13 cellular contexts compared by ENCODE assay signal in the genomic region with DNA sequence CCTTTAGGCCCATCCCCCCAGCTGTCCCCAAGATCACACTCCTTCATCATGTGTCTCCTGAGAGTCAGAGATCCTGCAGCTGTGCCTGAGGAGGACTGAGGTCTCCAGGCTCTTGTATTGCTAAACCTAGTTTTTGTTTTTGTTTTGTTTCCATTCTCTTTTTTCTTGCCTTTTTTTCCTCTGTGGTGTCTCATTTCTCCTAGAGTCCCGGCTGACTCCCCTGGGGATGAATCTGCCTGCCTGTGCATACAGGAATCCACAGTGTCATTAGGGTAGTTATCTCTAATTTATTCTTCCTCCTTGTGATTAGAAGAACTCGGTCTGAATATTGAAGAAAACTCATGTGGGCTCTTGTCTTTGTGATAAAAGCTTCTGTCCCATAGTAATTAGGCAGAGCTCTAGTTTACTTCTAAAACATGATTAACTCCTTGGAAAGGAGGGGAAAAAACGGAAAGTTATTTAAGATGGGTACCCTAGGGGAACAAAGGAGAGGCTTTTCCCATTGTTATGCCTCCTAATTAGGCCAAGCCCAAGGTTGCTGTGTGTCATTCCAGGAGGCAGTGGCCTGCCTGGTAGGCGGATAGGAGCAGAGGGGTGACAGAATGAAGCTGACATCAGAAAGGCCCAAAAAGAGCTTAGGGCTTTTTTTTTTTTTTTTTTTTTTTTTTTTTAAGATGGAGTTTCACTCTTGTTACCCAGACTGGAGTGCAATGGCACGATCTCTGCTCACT.
DNase-seq lines count a peak whose midpoint lies in the region; FAIRE-seq and TF ChIP-seq lines count a peak whose summit lies in the region.
"Had no signal": no experiment of that assay in that cellular context is flagged by ENCODE, and none has a peak within 500 bp of the region (broad histone marks: within the 10 kb centered on the region; RNA-seq: fewer than 3 reads in every experiment).

No MANE protein-coding gene starts in this region.

- WGBS in HUES64, result 23% methylated on average over 4 of the region's 5 CpGs
- 15% methylated on average over 4 of the region's 5 CpGs; no CpG with 5 or more reads in 1 of the 2 experiments for WGBS in H1 (ENCODE audit: extremely low coverage in 1 of 2, insufficient coverage in 1 of 2, insufficient read length in 1 of 2, insufficient replicate concordance in 2 of 2, low coverage in 1 of 2, low lambda C conversion rate in 2 of 2, missing lambda C conversion rate in 1 of 2), 2 experiments

- H3K56ac ChIP-seq in H1 (replicated peaks; ENCODE audit: insufficient read length, low read depth, low read length), result no peak overlapping the region

- H3K79me1 ChIP-seq in H1 (ENCODE audit: low read depth, low read length), result no peaks in the 10 kb centered on the region

- no peak; a peak in 1 of 4 replicates for TF ChIP-seq CTCF in H1 (IDR thresholded peaks at IDR 0.05; ENCODE audit: control extremely low read depth in 1 of 3, insufficient read depth in 1 of 3, low read depth in 1 of 3, low read length in 3 of 3)

- H2BK12ac ChIP-seq in H1 (ENCODE audit: low read depth, low read length), result no peak overlapping the region

- H3K27ac ChIP-seq in HUES64 (ENCODE audit: low read depth, low read length) (peak overlapping the region; percentile 90), H1 (ENCODE audit: low read depth, low read length) (0 out of 2 replicates have a peak overlapping the region, but pooled peaks have one; percentile 12)

- TF ChIP-seq RAD21 in H1 (IDR thresholded peaks at IDR 0.05 in 1 of 2, conservative IDR thresholded peaks at IDR 0.05 in 1 of 2; ENCODE audit: low read depth in 2 of 2, low read length in 2 of 2), result 0 out of 4 replicates have a peak, but pooled peaks of 1 of the 2 experiments have one; percentile 15

- H3K4me3 ChIP-seq in HUES64 (ENCODE audit: low read length), result peak overlapping the region; percentile 0; the same call in 1 of the 2 replicates
- peak overlapping the region in 1 of 4 experiments; percentile 37; a peak in 3 of 8 replicates for H3K4me3 ChIP-seq in H1 (ENCODE audit: extremely low read depth in 1 of 4, insufficient read depth in 2 of 4, low read depth in 3 of 4, low read length in 4 of 4)
- H3K4me3 ChIP-seq: gastrocnemius medialis had no signal

- H2BK15ac ChIP-seq in H1 (ENCODE audit: low read length), result no peak overlapping the region

- H3K4ac ChIP-seq in H1 (replicated peaks; ENCODE audit: insufficient read length, low read depth, low read length), result no peak overlapping the region

- no peaks in the 10 kb centered on the region for H3K23me2 ChIP-seq in H1 (ENCODE audit: low read depth, low read length)

- 0 out of 2 replicates have a peak overlapping the region, but pooled peaks have one; percentile 20 for H3K18ac ChIP-seq in H1 (ENCODE audit: extremely low read depth, low read length)

- H3K4me1 ChIP-seq in HUES64 (ENCODE audit: insufficient read depth, low read length) (peaks cover 39% of the 10 kb centered on the region), H1 (replicated peaks in 1 of 4; ENCODE audit: control insufficient read depth in 3 of 4, insufficient read depth in 4 of 4, low read length in 3 of 4) (peaks cover 0 to 12% (median 9%) of the 10 kb centered on the region in 4 experiments; a peak in 5 of 7 replicates)

- no peak for TF ChIP-seq POLR2A in H1 (IDR thresholded peaks at IDR 0.05; ENCODE audit: control extremely low read depth in 1 of 2, low read depth in 2 of 2, low read length in 2 of 2)

- no peaks in the 10 kb centered on the region for H3K79me2 ChIP-seq in H1 (ENCODE audit: control insufficient read depth in 1 of 2, insufficient read depth in 2 of 2, low read length in 2 of 2)

- 0 out of 2 replicates have a peak overlapping the region, but pooled peaks have one; percentile 47 for H2BK5ac ChIP-seq in H1 (ENCODE audit: low read depth, low read length)

- no peak overlapping the region for H3K23ac ChIP-seq in H1 (ENCODE audit: insufficient read length)

- CTCF ChIA-PET in H1 (lab: Charles Lee; ENCODE audit: partially characterized antibody), result interaction anchor here (0.6 to 1.4 kb wide), 6 partner anchors 11 to 218 kb away, joined by 3 to 4 read pairs (median 3); no protein-coding TSS in a partner anchor

- H2AK5ac ChIP-seq in H1 (ENCODE audit: low read depth, low read length), result no peak overlapping the region

- H3K27me3 ChIP-seq in HUES64 (ENCODE audit: insufficient read depth, low read length) (no peaks in the 10 kb centered on the region), H1 (replicated peaks in 1 of 4; ENCODE audit: control insufficient read depth in 3 of 4, extremely low read depth in 1 of 4, insufficient read depth in 3 of 4, low read length in 3 of 4) (no peaks in the 10 kb centered on the region)
- H3K27me3 ChIP-seq: gastrocnemius medialis had no signal

- peak in 1 of 2 experiments; percentile 33; a peak in 1 of 3 replicates for TF ChIP-seq EP300 in H1 (IDR thresholded peaks at IDR 0.05; ENCODE audit: borderline replicate concordance in 1 of 2, low read depth in 2 of 2, low read length in 2 of 2)

- H4K5ac ChIP-seq in H1 (ENCODE audit: insufficient read length, low read depth, low read length), result no peak overlapping the region

- H3K14ac ChIP-seq in H1 (ENCODE audit: insufficient read length), result no peak overlapping the region

- FAIRE-seq in H1 (lab: Jason Lieb, UNC) (peak; percentile 82), urothelium cell line (lab: Jason Lieb, UNC) (peak; percentile 59)
- FAIRE-seq: D721Med had no signal

- H4K91ac ChIP-seq in H1 (replicated peaks; ENCODE audit: insufficient read length, low read length), result no peak overlapping the region

- peak overlapping the region; percentile 43 to 51; a peak in 3 of 4 replicates for H3K4me2 ChIP-seq in H1 (ENCODE audit: insufficient read depth in 1 of 2, low read depth in 2 of 2, low read length in 2 of 2)

- POLR2A ChIA-PET in H1 (lab: Charles Lee; ENCODE audit: partially characterized antibody), result interaction anchor here (0.8 to 2.5 kb wide), 5 partner anchors 9 to 344 kb away, joined by 3 to 9 read pairs (median 4); a partner anchor contains a TSS

- H3K9ac ChIP-seq in HUES64 (ENCODE audit: low read depth, low read length) (peak overlapping the region; percentile 0; the same call in 1 of the 2 replicates), H1 (replicated peaks in 1 of 4; ENCODE audit: extremely low read depth in 1 of 4, low read depth in 3 of 4, low read length in 3 of 4) (no peak overlapping the region)

- DNase-seq in H1 (ENCODE audit: low read depth in 1 of 2, low spot score in 2 of 2) (peak in 1 of 2 experiments; percentile 34), myocyte (ENCODE audit: low read depth) (peak; percentile 65), urothelium cell line (ENCODE audit: low spot score) (no peak), NCI-H2196 (lab: John Stamatoyannopoulos, UW; ENCODE audit: unreplicated experiment) (no peak), HuH-7 (ENCODE audit: low spot score) (no peak), NCI-H2107 (lab: John Stamatoyannopoulos, UW) (no peak)
- DNase-seq: activated CD8-positive, alpha-beta memory T cell treated with anti-CD3 and anti-CD28 coated beads, Interleukin-2, amount 50 U/mL, for 4 hours; dermis blood vessel endothelial cell; gastrocnemius medialis; Karpas-422; stimulated activated naive CD4-positive, alpha-beta T cell treated with Interleukin-2 at 50 U/mL for 16 hours had no signal

- no peak overlapping the region for H2BK20ac ChIP-seq in H1 (ENCODE audit: low read length)

- no peak overlapping the region for H2AFZ ChIP-seq in H1 (ENCODE audit: low read length)

- no peak overlapping the region for H4K8ac ChIP-seq in H1 (ENCODE audit: extremely low read depth, insufficient read depth, low read length)

- H2BK120ac ChIP-seq in H1 (replicated peaks; ENCODE audit: low read depth, low read length), result peak overlapping the region; percentile 13

- H3K9me3 ChIP-seq in HUES64 (ENCODE audit: insufficient read depth, low read depth, low read length) (peaks cover 5% of the 10 kb centered on the region; the same call in 1 of the 2 replicates), H1 (ENCODE audit: insufficient read depth in 2 of 2, low read depth in 1 of 2, low read length in 1 of 2) (peaks cover 2 to 4% of the 10 kb centered on the region in 2 experiments; a peak in 1 of 4 replicates)
- H3K9me3 ChIP-seq: gastrocnemius medialis had no signal

- H3K36me3 ChIP-seq in HUES64 (ENCODE audit: insufficient read depth, low read length) (no peaks in the 10 kb centered on the region), H1 (ENCODE audit: control insufficient read depth in 2 of 4, insufficient read depth in 4 of 4, low read length in 3 of 4) (no peaks in the 10 kb centered on the region)
- H3K36me3 ChIP-seq: gastrocnemius medialis had no signal

- H4K20me1 ChIP-seq in H1 (replicated peaks in 1 of 2; ENCODE audit: control insufficient read depth in 1 of 2, insufficient read depth in 2 of 2, low read length in 2 of 2), result no peaks in the 10 kb centered on the region

TF ChIP-seq in H1, 55 proteins besides CTCF, POLR2A, EP300 and RAD21 (continues in another document):
- TF ChIP-seq SP4 (IDR thresholded peaks at IDR 0.05; ENCODE audit: low read length) (no peak), TCF12 (IDR thresholded peaks at IDR 0.05; ENCODE audit: low read depth, low read length) (0 out of 2 replicates have a peak, but pooled peaks have one; percentile 85), KDM1A (IDR thresholded peaks at IDR 0.05; ENCODE audit: borderline replicate concordance, low read length) (peak; percentile 55; the same call in 1 of the 2 replicates), ZNF274 (IDR thresholded peaks at IDR 0.05; ENCODE audit: borderline replicate concordance, extremely low read depth, low read length) (no peak), HDAC2 (IDR thresholded peaks at IDR 0.05; ENCODE audit: borderline replicate concordance in 1 of 2, low read depth in 2 of 2, low read length in 2 of 2) (no peak), YY1 (IDR thresholded peaks at IDR 0.05; ENCODE audit: low read depth, low read length) (no peak), JUN (IDR thresholded peaks at IDR 0.05; ENCODE audit: low read depth, low read length) (no peak), SAP30 (IDR thresholded peaks at IDR 0.05; ENCODE audit: insufficient read depth, insufficient replicate concordance, low read length) (no peak), PHF8 (conservative IDR thresholded peaks at IDR 0.05; ENCODE audit: low read depth, low read length) (no peak), RNF2 (IDR thresholded peaks at IDR 0.05; ENCODE audit: borderline replicate concordance, low read depth, low read length, missing control alignments, poor library complexity, severe bottlenecking) (no peak), EGR1 (IDR thresholded peaks at IDR 0.05; ENCODE audit: borderline replicate concordance, low read depth, low read length) (no peak), POLR2AphosphoS5 (IDR thresholded peaks at IDR 0.05; ENCODE audit: low read depth, low read length) (no peak)
- TF ChIP-seq, protein P1, sequence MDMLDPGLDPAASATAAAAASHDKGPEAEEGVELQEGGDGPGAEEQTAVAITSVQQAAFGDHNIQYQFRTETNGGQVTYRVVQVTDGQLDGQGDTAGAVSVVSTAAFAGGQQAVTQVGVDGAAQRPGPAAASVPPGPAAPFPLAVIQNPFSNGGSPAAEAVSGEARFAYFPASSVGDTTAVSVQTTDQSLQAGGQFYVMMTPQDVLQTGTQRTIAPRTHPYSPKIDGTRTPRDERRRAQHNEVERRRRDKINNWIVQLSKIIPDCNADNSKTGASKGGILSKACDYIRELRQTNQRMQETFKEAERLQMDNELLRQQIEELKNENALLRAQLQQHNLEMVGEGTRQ (IDR thresholded peaks at IDR 0.05; ENCODE audit: low read length), result no peak
